Comparison of ENCODE assay signal across 8 cellular contexts in the genomic region with DNA sequence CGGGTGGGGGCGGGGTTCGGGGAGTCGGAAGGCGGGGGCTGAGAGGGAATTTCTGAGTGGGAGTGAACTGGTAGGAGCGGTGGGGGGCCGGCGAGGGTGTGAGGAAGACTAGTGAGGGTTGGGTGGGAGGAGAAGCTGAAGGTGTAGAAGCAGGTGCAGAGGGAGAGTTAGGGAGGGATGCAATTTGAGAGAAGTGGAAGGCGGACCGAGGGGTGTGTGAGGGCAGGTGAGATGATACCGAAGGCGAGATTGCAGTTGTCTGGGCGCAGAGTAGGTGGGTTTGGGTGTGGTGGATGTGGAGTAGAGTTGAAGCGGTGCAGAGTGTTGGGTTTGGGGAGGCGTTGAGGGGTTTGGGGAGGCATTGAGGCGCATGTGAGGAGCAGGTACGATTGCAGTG. TPM values are rescaled to one million over a fixed set of nuclear protein-coding genes. Genes with fewer than 3 reads are reported as not detected.
DNase-seq lines count a peak whose midpoint lies in the region; ATAC-seq and TF ChIP-seq lines count a peak whose summit lies in the region.

No MANE protein-coding gene starts in this region.

- H3K36me3 ChIP-seq in cardiac muscle cell = no peaks in the 10 kb centered on the region

- H3K9me3 ChIP-seq in cardiac muscle cell (ENCODE audit: low read depth) (no peaks in the 10 kb centered on the region), iPS-18c (ENCODE audit: control insufficient read depth, insufficient read depth, low read length) (no peaks in the 10 kb centered on the region)

- intact Hi-C loops in left ventricle myocardium superior (cut with micrococcal nuclease) = no loop called here

- H3K27ac ChIP-seq in cardiac muscle cell = no peak overlapping the region

- no peak for ATAC-seq in left ventricle myocardium superior

- TF ChIP-seq CTCF in cardiac muscle cell (IDR thresholded peaks at IDR 0.05; ENCODE audit: low read depth, low read length) (no peak), WI38 (IDR thresholded peaks at IDR 0.05; ENCODE audit: low read depth, low read length) (no peak)

- H3K4me3 ChIP-seq in cardiac muscle cell (peak overlapping the region; percentile 68), WI38 (ENCODE audit: low read depth, low read length) (peak overlapping the region; percentile 75), iPS-18c (ENCODE audit: insufficient read depth, low read depth, low read length) (peak overlapping the region; percentile 80)

- peaks cover 26% of the 10 kb centered on the region for H3K4me1 ChIP-seq in cardiac muscle cell (ENCODE audit: low read depth)

- DNase-seq in cardiac muscle cell (ENCODE audit: low read depth in 1 of 2, low spot score in 1 of 2) (no peak), left ventricle myocardium superior (no peak), superior temporal gyrus (ENCODE audit: extremely low spot score) (peak; percentile 12), iPS-NIHi11 (ENCODE audit: low spot score) (no peak), mucosa of gallbladder (ENCODE audit: low spot score) (no peak), NCI-H446 treated with DMSO at 0.1 percent for 48 hours (lab: John Stamatoyannopoulos, UW) (no peak)

- H3K27me3 ChIP-seq in cardiac muscle cell = no peaks in the 10 kb centered on the region

RNA-seq across cellular contexts. Expression of gene KAT6B, which starts 0.6 kb away (rescaled TPM):
- total RNA-seq in cardiac muscle cell (39.0 and 43.9 TPM in 2 replicates), left ventricle myocardium superior (47.1 TPM), mucosa of gallbladder (33.0 TPM)
- 32.0 and 34.0 TPM in 2 replicates for polyA plus RNA-seq in cardiac muscle cell
